13 cellular contexts compared by ENCODE assay signal in genomic region chr3:143627336-143627735, GRCh38.
DNase-seq lines count a peak whose midpoint lies in the region; ATAC-seq, FAIRE-seq and TF ChIP-seq lines count a peak whose summit lies in the region.
"Had no signal": no experiment of that assay in that cellular context is flagged by ENCODE, and none has a peak within 500 bp of the region (broad histone marks: within the 10 kb centered on the region; RNA-seq: fewer than 3 reads in every experiment).

No MANE protein-coding gene starts in this region.

- no peak for FAIRE-seq in RCC 7860 (lab: Jason Lieb, UNC)

- no peak overlapping the region for H3K4me3 ChIP-seq in fibroblast of mammary gland (ENCODE audit: control insufficient read depth, low read depth, low read length)

- ATAC-seq in HG03460 (IDR thresholded peaks at IDR 0.05; ENCODE audit: unreplicated experiment), result no peak
- ATAC-seq: T-helper 17 cell had no signal

- peak; percentile 42 to 55 for DNase-seq in activated T-cell treated with anti-CD3 and anti-CD28 coated beads, Interleukin-2, amount 50 U/mL, for 48 hours
- no peak for DNase-seq in activated T-cell treated with anti-CD3 and anti-CD28 coated beads, Interleukin-2, amount 50 U/mL, for 1 hour
- DNase-seq in RCC 7860 (ENCODE audit: low spot score) (peak; percentile 19), fibroblast of mammary gland (ENCODE audit: low read depth) (peak; percentile 77), NCI-H146 treated with DMSO at 0.1 percent for 48 hours (lab: John Stamatoyannopoulos, UW; ENCODE audit: unreplicated experiment) (no peak)
- DNase-seq in stimulated activated CD8-positive, alpha-beta memory T cell treated with anti-CD3 and anti-CD28 coated beads, Interleukin-2, amount 100 ng/mL, for 48 hours (ENCODE audit: low read depth in 2 of 2), result peak; percentile 0 to 19
- no peak for DNase-seq in NK-92 treated with Interleukin-12 subunit alpha and Interleukin-12 subunit beta, amount 100 ng/mL, for 24 hours (lab: John Stamatoyannopoulos, UW)
- DNase-seq: activated CD4-positive, alpha-beta T cell treated with anti-CD3 and anti-CD28 coated beads for 4 hours; Calu3; cortex of kidney; retina; T-helper 17 cell had no signal

- TF ChIP-seq CTCF in fibroblast of mammary gland (conservative IDR thresholded peaks at IDR 0.05; ENCODE audit: control insufficient read depth, insufficient read depth, low read depth, low read length), result no peak

Comparison
In these comparisons a context has a peak if more than half of its experiments do, and no peak if none do; other contexts are left out.
1. DNase-seq: peak in activated T-cell treated with anti-CD3 and anti-CD28 coated beads, Interleukin-2, amount 50 U/mL, for 48 hours (2 of 2), RCC 7860 (single experiment), fibroblast of mammary gland (single experiment) and stimulated activated CD8-positive, alpha-beta memory T cell treated with anti-CD3 and anti-CD28 coated beads, Interleukin-2, amount 100 ng/mL, for 48 hours (2 of 2); none in activated T-cell treated with anti-CD3 and anti-CD28 coated beads, Interleukin-2, amount 50 U/mL, for 1 hour (single experiment), NCI-H146 treated with DMSO at 0.1 percent for 48 hours (single experiment) and NK-92 treated with Interleukin-12 subunit alpha and Interleukin-12 subunit beta, amount 100 ng/mL, for 24 hours (single experiment).